Comparison of ENCODE assay signal across 8 cellular contexts in genomic region chr6:2875840-2876207, GRCh38. TPM values are rescaled to one million over a fixed set of nuclear protein-coding genes. Genes with fewer than 3 reads are reported as not detected.
DNase-seq lines count a peak whose midpoint lies in the region; ATAC-seq and TF ChIP-seq lines count a peak whose summit lies in the region.

No MANE protein-coding gene starts in this region.

- H3K4me3 ChIP-seq in breast epithelium: peak overlapping the region; percentile 55 to 75 (median 66)

- intact Hi-C loops in breast epithelium (cut with DNase I; ENCODE audit: low total_unique reads): no loop called here

- H3K4me1 Mint-ChIP-seq in immature natural killer cell: peaks cover 46 to 57% of the 10 kb centered on the region in 2 donors

- DNase-seq in RPMI8226 (peak; percentile 29), breast epithelium (ENCODE audit: low spot score in 2 of 2) (no peak), immature natural killer cell (peak; percentile 25 to 45 (median 45)), NCI-H1105 treated with DMSO at 0.1 percent for 48 hours (lab: John Stamatoyannopoulos, UW) (no peak), foreskin melanocyte (no peak)
- DNase-seq in stimulated activated CD4-positive, alpha-beta T cell treated with anti-CD3 and anti-CD28 coated beads, Interleukin-2, amount 100 ng/mL, for 4 hours (ENCODE audit: low read depth): peak; percentile 33

- H3K4me3 Mint-ChIP-seq in immature natural killer cell: peak overlapping the region; percentile 82 to 91 (median 85)

- H3K9me3 ChIP-seq in breast epithelium: no peaks in the 10 kb centered on the region

- peak overlapping the region; percentile 83 to 95 for H3K27ac ChIP-seq in breast epithelium

- H3K27me3 ChIP-seq in breast epithelium: no peaks in the 10 kb centered on the region

- H3K36me3 ChIP-seq in breast epithelium: no peaks in the 10 kb centered on the region

- no peak for TF ChIP-seq POLR2A in breast epithelium (IDR thresholded peaks at IDR 0.05)

- H3K36me3 Mint-ChIP-seq in immature natural killer cell: peaks cover 0 to 4% (median 3%) of the 10 kb centered on the region in 3 donors

- TF ChIP-seq CTCF in breast epithelium (IDR thresholded peaks at IDR 0.05): no peak

- no peaks in the 10 kb centered on the region for H3K4me1 ChIP-seq in breast epithelium

- H3K9me3 Mint-ChIP-seq in immature natural killer cell: no peaks in the 10 kb centered on the region

- H3K27me3 Mint-ChIP-seq in immature natural killer cell (ENCODE audit: low read depth in 3 of 3): peaks cover 0 to 3% (median 3%) of the 10 kb centered on the region in 3 donors

- ATAC-seq in GM18867 (IDR thresholded peaks at IDR 0.05; ENCODE audit: unreplicated experiment): peak; percentile 22
- no peak for ATAC-seq in HG03521 (IDR thresholded peaks at IDR 0.05; ENCODE audit: unreplicated experiment)

- peak overlapping the region; percentile 63 to 82 (median 76) for H3K27ac Mint-ChIP-seq in immature natural killer cell

RNA-seq across cellular contexts. Expression of gene SERPINB9, which starts 27.3 kb away (rescaled TPM):
- total RNA-seq in breast epithelium: 10 to 100 TPM in 2 of 3 donors, 1 to 10 TPM in 1; 8.0 to 12.8 (median 10.8) TPM
- polyA plus RNA-seq in immature natural killer cell: 10 to 100 TPM; 20.7 to 50.4 (median 21.7) TPM

RNA-seq across cellular contexts. Expression of gene SERPINB1, which starts 34.2 kb away (rescaled TPM):
- 10 to 100 TPM; 35.1 to 53.6 (median 51.8) TPM for total RNA-seq in breast epithelium
- polyA plus RNA-seq in immature natural killer cell: 100 to 1,000 TPM; 108 to 164 (median 162) TPM

Comparison
In these comparisons a context has a peak if more than half of its experiments do, and no peak if none do; other contexts are left out.
1. DNase-seq: peak in RPMI8226 (single experiment), immature natural killer cell (3 of 3) and stimulated activated CD4-positive, alpha-beta T cell treated with anti-CD3 and anti-CD28 coated beads, Interleukin-2, amount 100 ng/mL, for 4 hours (single experiment); none in breast epithelium (0 of 2), NCI-H1105 treated with DMSO at 0.1 percent for 48 hours (single experiment) and foreskin melanocyte (single experiment).